30 cellular contexts compared by ENCODE assay signal in genomic region chr5:101788797-101789196, GRCh38.
"Had no signal": no experiment of that assay in that cellular context is flagged by ENCODE, and none has a peak within 500 bp of the region (broad histone marks: within the 10 kb centered on the region; RNA-seq: fewer than 3 reads in every experiment).

No MANE protein-coding gene starts in this region.

- H3K9me3 Mint-ChIP-seq: activated CD4-positive, alpha-beta T cell treated with anti-CD3 and anti-CD28 coated beads, Interleukin-2, amount 10 ng/mL, durations not matched to agents 7 days and 5 days had no signal

- H3K4me1 Mint-ChIP-seq: activated CD4-positive, alpha-beta memory T cell treated with anti-CD3 and anti-CD28 coated beads, Interleukin-2, amount 10 ng/mL, durations not matched to agents 7 days and 5 days; activated CD4-positive, alpha-beta T cell treated with anti-CD3 and anti-CD28 coated beads, Interleukin-2, amount 10 ng/mL, durations not matched to agents 7 days and 5 days; activated naive CD4-positive, alpha-beta T cell treated with anti-CD3 and anti-CD28 coated beads, Interleukin-2, amount 10 ng/mL, durations not matched to agents 7 days and 5 days; activated naive CD8-positive, alpha-beta T cell treated with anti-CD3 and anti-CD28 coated beads, Interleukin-2, amount 10 ng/mL, durations not matched to agents 7 days and 5 days; brain; T-helper 17 cell had no signal

- ATAC-seq: activated naive CD4-positive, alpha-beta T cell treated with anti-CD3 and anti-CD28 coated beads, Interleukin-2, amount 50 U/mL, for 72 hours; activated T-cell treated with anti-CD3 and anti-CD28 coated beads, Interleukin-2, amount 50 U/mL, for 72 hours; foreskin keratinocyte; gastroesophageal sphincter; T-helper 17 cell had no signal

- H3K4me1 ChIP-seq: ascending aorta, breast epithelium, colonic mucosa, foreskin keratinocyte, gastroesophageal sphincter had no signal

- DNase-seq: activated CD4-positive, alpha-beta memory T cell treated with anti-CD3 and anti-CD28 coated beads, Interleukin-2, amount 10 ng/mL, durations not matched to agents 7 days and 5 days; activated CD4-positive, alpha-beta T cell treated with anti-CD3 and anti-CD28 coated beads for 1 hour; activated CD4-positive, alpha-beta T cell treated with anti-CD3 and anti-CD28 coated beads for 4 hours; activated CD4-positive, alpha-beta T cell treated with anti-CD3 and anti-CD28 coated beads, Interleukin-2, amount 10 ng/mL, durations not matched to agents 7 days and 5 days; activated CD4-positive, alpha-beta T cell treated with anti-CD3 and anti-CD28 coated beads, Interleukin-2, amount 50 U/mL, for 4 hours; activated CD8-positive, alpha-beta memory T cell treated with anti-CD3 and anti-CD28 coated beads, Interleukin-2, amount 50 U/mL, for 48 hours; activated gamma-delta T cell; activated naive CD4-positive, alpha-beta T cell; activated naive CD4-positive, alpha-beta T cell treated with anti-CD3 and anti-CD28 coated beads, Interleukin-2, amount 10 ng/mL, durations not matched to agents 7 days and 5 days; activated naive CD8-positive, alpha-beta T cell treated with anti-CD3 and anti-CD28 coated beads, Interleukin-2, amount 10 ng/mL, durations not matched to agents 7 days and 5 days; activated T-cell treated with anti-CD3 and anti-CD28 coated beads for 4 hours; activated T-cell treated with anti-CD3 and anti-CD28 coated beads, Interleukin-2, amount 50 U/mL, for 24 hours; activated T-cell treated with anti-CD3 and anti-CD28 coated beads, Interleukin-2, amount 50 U/mL, for 72 hours; central memory CD4-positive, alpha-beta T cell; cerebellar nuclear complex; colonic mucosa; effector memory CD4-positive, alpha-beta T cell; erythroblast; foreskin keratinocyte; T-helper 1 cell; T-helper 17 cell; T1000 had no signal

- H3K4me3 Mint-ChIP-seq: activated CD4-positive, alpha-beta memory T cell treated with anti-CD3 and anti-CD28 coated beads, Interleukin-2, amount 10 ng/mL, durations not matched to agents 7 days and 5 days; activated CD4-positive, alpha-beta T cell treated with anti-CD3 and anti-CD28 coated beads, Interleukin-2, amount 10 ng/mL, durations not matched to agents 7 days and 5 days; activated naive CD4-positive, alpha-beta T cell treated with anti-CD3 and anti-CD28 coated beads, Interleukin-2, amount 10 ng/mL, durations not matched to agents 7 days and 5 days; activated naive CD8-positive, alpha-beta T cell treated with anti-CD3 and anti-CD28 coated beads, Interleukin-2, amount 10 ng/mL, durations not matched to agents 7 days and 5 days; activated T-cell treated with anti-CD3 and anti-CD28 coated beads, Interleukin-2, amount 50 U/mL, for 24 hours; activated T-cell treated with anti-CD3 and anti-CD28 coated beads, Interleukin-2, amount 50 U/mL, for 72 hours; brain; T-helper 17 cell; T-helper 2 cell treated with Interferon-gamma antibody and Interleukin-4, amounts not matched to agents 5 μg/mL and 100 μg/mL, for 36 hours had no signal

- H3K27ac Mint-ChIP-seq: activated CD4-positive, alpha-beta memory T cell treated with anti-CD3 and anti-CD28 coated beads, Interleukin-2, amount 10 ng/mL, durations not matched to agents 7 days and 5 days; activated CD4-positive, alpha-beta T cell treated with anti-CD3 and anti-CD28 coated beads, Interleukin-2, amount 10 ng/mL, durations not matched to agents 7 days and 5 days; activated naive CD4-positive, alpha-beta T cell treated with anti-CD3 and anti-CD28 coated beads, Interleukin-2, amount 10 ng/mL, durations not matched to agents 7 days and 5 days; activated naive CD4-positive, alpha-beta T cell treated with anti-CD3 and anti-CD28 coated beads, Interleukin-2, amount 50 U/mL, for 72 hours; activated naive CD8-positive, alpha-beta T cell treated with anti-CD3 and anti-CD28 coated beads, Interleukin-2, amount 10 ng/mL, durations not matched to agents 7 days and 5 days; activated T-cell treated with anti-CD3 and anti-CD28 coated beads, Interleukin-2, amount 50 U/mL, for 24 hours; activated T-cell treated with anti-CD3 and anti-CD28 coated beads, Interleukin-2, amount 50 U/mL, for 72 hours; brain; T-helper 17 cell; T-helper 2 cell treated with Interferon-gamma antibody and Interleukin-4, amounts not matched to agents 5 μg/mL and 100 μg/mL, for 36 hours had no signal

- H3K36me3 ChIP-seq: ascending aorta, breast epithelium, cardiac muscle cell, colonic mucosa, esophagus muscularis mucosa, gastroesophageal sphincter had no signal

- H3K36me3 Mint-ChIP-seq: activated naive CD4-positive, alpha-beta T cell treated with anti-CD3 and anti-CD28 coated beads, Interleukin-2, amount 10 ng/mL, durations not matched to agents 7 days and 5 days; activated naive CD4-positive, alpha-beta T cell treated with anti-CD3 and anti-CD28 coated beads, Interleukin-2, amount 50 U/mL, for 72 hours; activated naive CD8-positive, alpha-beta T cell treated with anti-CD3 and anti-CD28 coated beads, Interleukin-2, amount 10 ng/mL, durations not matched to agents 7 days and 5 days; brain had no signal

- H3K4me3 ChIP-seq: ascending aorta, breast epithelium, cardiac muscle cell, colonic mucosa, esophagus muscularis mucosa, gastroesophageal sphincter had no signal

- H3K27ac ChIP-seq: ascending aorta, breast epithelium, cardiac muscle cell, colonic mucosa, esophagus muscularis mucosa, foreskin keratinocyte, gastroesophageal sphincter had no signal

- H3K9me3 ChIP-seq: ascending aorta, breast epithelium, colonic mucosa, esophagus muscularis mucosa, gastroesophageal sphincter had no signal

- H3K27me3 Mint-ChIP-seq: activated CD4-positive, alpha-beta memory T cell treated with anti-CD3 and anti-CD28 coated beads, Interleukin-2, amount 10 ng/mL, durations not matched to agents 7 days and 5 days; activated CD4-positive, alpha-beta T cell treated with anti-CD3 and anti-CD28 coated beads, Interleukin-2, amount 10 ng/mL, durations not matched to agents 7 days and 5 days; activated naive CD4-positive, alpha-beta T cell treated with anti-CD3 and anti-CD28 coated beads, Interleukin-2, amount 10 ng/mL, durations not matched to agents 7 days and 5 days; activated naive CD8-positive, alpha-beta T cell treated with anti-CD3 and anti-CD28 coated beads, Interleukin-2, amount 10 ng/mL, durations not matched to agents 7 days and 5 days; activated T-cell treated with anti-CD3 and anti-CD28 coated beads, Interleukin-2, amount 50 U/mL, for 24 hours; T-helper 17 cell had no signal
